In the genomic region with DNA sequence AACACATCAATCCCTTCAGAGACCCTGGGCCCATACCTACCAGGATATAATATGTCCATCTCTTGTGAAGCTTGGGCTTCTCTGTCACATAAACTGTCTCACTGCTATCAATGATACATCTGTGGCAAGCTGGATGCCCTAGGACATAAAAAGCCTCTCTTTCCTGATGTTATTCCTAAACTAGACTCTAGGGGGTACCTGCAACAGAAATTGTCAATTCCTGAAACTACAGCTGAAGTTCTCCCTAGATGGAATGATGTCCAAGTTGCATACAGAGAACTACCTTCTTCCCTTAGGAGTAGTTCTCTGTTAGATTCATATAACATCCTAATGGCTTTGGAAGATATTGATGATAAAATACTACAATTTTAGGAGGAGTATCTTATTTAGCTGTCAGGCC, we compare ENCODE assay signal across 11 cellular contexts. TPM values are rescaled to one million over a fixed set of nuclear protein-coding genes. Genes with fewer than 3 reads are reported as not detected.
DNase-seq lines count a peak whose midpoint lies in the region; ATAC-seq and TF ChIP-seq lines count a peak whose summit lies in the region.
"Had no signal": no experiment of that assay in that cellular context is flagged by ENCODE, and none has a peak within 500 bp of the region (broad histone marks: within the 10 kb centered on the region; RNA-seq: fewer than 3 reads in every experiment).

No MANE protein-coding gene starts in this region.

- H3K14ac ChIP-seq in mesenchymal stem cell (ENCODE audit: low read length in 2 of 2) = no peak overlapping the region

- H3K4me3 ChIP-seq in GM12864 (ENCODE audit: low read depth, low read length) (no peak overlapping the region), mesenchymal stem cell (ENCODE audit: insufficient read depth in 1 of 2, low read depth in 1 of 2, low read length in 2 of 2) (no peak overlapping the region)
- H3K4me3 ChIP-seq: SJCRH30, vagina had no signal

- H3K4me3 Mint-ChIP-seq in WTC11 = no peak overlapping the region

- no peak overlapping the region for H2AK5ac ChIP-seq in mesenchymal stem cell (ENCODE audit: low read length, severe bottlenecking)

- POLR2A ChIA-PET in WTC11 (lab: Charles Lee) = no interaction called here

- H3K9me3 Mint-ChIP-seq in WTC11 = no peaks in the 10 kb centered on the region

- H3K23ac ChIP-seq in mesenchymal stem cell (ENCODE audit: low read length in 2 of 2) = no peak overlapping the region

- no peak overlapping the region for H2BK120ac ChIP-seq in mesenchymal stem cell (ENCODE audit: low read depth, low read length)

- H3K27me3 Mint-ChIP-seq in WTC11 (ENCODE audit: low read depth) = no peaks in the 10 kb centered on the region; the same call in none of the 2 replicates

- no peaks in the 10 kb centered on the region for H3K9me3 ChIP-seq in mesenchymal stem cell (ENCODE audit: control insufficient read depth, low read length)
- H3K9me3 ChIP-seq: SJCRH30, vagina had no signal

- H3K4me1 ChIP-seq in mesenchymal stem cell (ENCODE audit: control insufficient read depth, insufficient read depth, low read depth, low read length) = no peaks in the 10 kb centered on the region
- H3K4me1 ChIP-seq: parathyroid adenoma, SJCRH30, vagina had no signal

- H3K4ac ChIP-seq in mesenchymal stem cell (ENCODE audit: low read depth in 1 of 2, low read length in 2 of 2) = no peak overlapping the region

- H3K18ac ChIP-seq in mesenchymal stem cell (ENCODE audit: low read depth in 1 of 2, low read length in 2 of 2) = no peak overlapping the region

- H2BK12ac ChIP-seq in mesenchymal stem cell (ENCODE audit: low read length in 2 of 2) = no peak overlapping the region

- CTCF ChIA-PET in WTC11 (lab: Charles Lee) = interaction anchor here (0.7 to 2.5 kb wide), 10 partner anchors 15 to 869 kb away, joined by 3 to 13 read pairs (median 3); partner anchors contain the start of gene CYB5R4

- H3K27ac ChIP-seq in mesenchymal stem cell (ENCODE audit: low read length, poor library complexity, severe bottlenecking) = no peak overlapping the region
- H3K27ac ChIP-seq: parathyroid adenoma, SJCRH30, vagina had no signal

- no peaks in the 10 kb centered on the region for H3K36me3 Mint-ChIP-seq in WTC11

- ATAC-seq in WTC11 (peak; percentile 78), HG02870 (IDR thresholded peaks at IDR 0.05; ENCODE audit: unreplicated experiment) (no peak)

- peaks cover 0 to 35% of the 10 kb centered on the region in 2 experiments for H3K36me3 ChIP-seq in mesenchymal stem cell (ENCODE audit: control insufficient read depth in 1 of 2, insufficient read depth in 2 of 2, low read depth in 1 of 2, low read length in 2 of 2)
- H3K36me3 ChIP-seq: vagina had no signal

- H3K27ac Mint-ChIP-seq in WTC11 = no peak overlapping the region

- H3K79me1 ChIP-seq in mesenchymal stem cell (replicated peaks; ENCODE audit: low read length, poor library complexity, severe bottlenecking) = no peaks in the 10 kb centered on the region

- no peaks in the 10 kb centered on the region for H3K4me1 Mint-ChIP-seq in WTC11

- DNase-seq in GM12864 (ENCODE audit: low read depth) (no peak), HT1080 (ENCODE audit: low read depth) (peak; percentile 39), WTC11 (ENCODE audit: low spot score) (no peak), mesenchymal stem cell (peak; percentile 23), NCI-H2029 treated with DMSO at 0.1 percent for 48 hours (lab: John Stamatoyannopoulos, UW) (no peak), SKM-1 (lab: John Stamatoyannopoulos, UW; ENCODE audit: unreplicated experiment) (no peak)
- no peak for DNase-seq in activated CD8-positive, alpha-beta memory T cell treated with anti-CD3 and anti-CD28 coated beads, Interleukin-2, amount 50 U/mL, for 48 hours

- no peak overlapping the region for H2BK15ac ChIP-seq in mesenchymal stem cell (ENCODE audit: low read depth, poor library complexity, severe bottlenecking)

- H3K27me3 ChIP-seq in mesenchymal stem cell (ENCODE audit: control insufficient read depth in 1 of 2, insufficient read depth in 1 of 2, low read length in 2 of 2) = no peaks in the 10 kb centered on the region
- H3K27me3 ChIP-seq: SJCRH30, vagina had no signal

- H2BK5ac ChIP-seq in mesenchymal stem cell (ENCODE audit: low read depth, low read length, poor library complexity, severe bottlenecking) = no peak overlapping the region

- no peak overlapping the region for H4K8ac ChIP-seq in mesenchymal stem cell (ENCODE audit: low read length)

- H2AFZ ChIP-seq in mesenchymal stem cell (ENCODE audit: low read depth, low read length) = no peak overlapping the region
- H2AFZ ChIP-seq: parathyroid adenoma had no signal

- H3K4me2 ChIP-seq in mesenchymal stem cell (ENCODE audit: low read length, poor library complexity, severe bottlenecking) = no peak overlapping the region

- H4K91ac ChIP-seq in mesenchymal stem cell (ENCODE audit: low read length) = no peak overlapping the region

- H3K9ac ChIP-seq in mesenchymal stem cell (ENCODE audit: low read length) = no peak overlapping the region
- H3K9ac ChIP-seq: parathyroid adenoma had no signal

- TF ChIP-seq CTCF in GM12864 (IDR thresholded peaks at IDR 0.05; ENCODE audit: low read depth, low read length, missing control alignments) (peak; percentile 50), WTC11 (IDR thresholded peaks at IDR 0.05) (peak; percentile 53)

TF ChIP-seq in WTC11, 78 proteins besides CTCF, POLR2A, EP300 and RAD21:
- TF ChIP-seq, protein P1, sequence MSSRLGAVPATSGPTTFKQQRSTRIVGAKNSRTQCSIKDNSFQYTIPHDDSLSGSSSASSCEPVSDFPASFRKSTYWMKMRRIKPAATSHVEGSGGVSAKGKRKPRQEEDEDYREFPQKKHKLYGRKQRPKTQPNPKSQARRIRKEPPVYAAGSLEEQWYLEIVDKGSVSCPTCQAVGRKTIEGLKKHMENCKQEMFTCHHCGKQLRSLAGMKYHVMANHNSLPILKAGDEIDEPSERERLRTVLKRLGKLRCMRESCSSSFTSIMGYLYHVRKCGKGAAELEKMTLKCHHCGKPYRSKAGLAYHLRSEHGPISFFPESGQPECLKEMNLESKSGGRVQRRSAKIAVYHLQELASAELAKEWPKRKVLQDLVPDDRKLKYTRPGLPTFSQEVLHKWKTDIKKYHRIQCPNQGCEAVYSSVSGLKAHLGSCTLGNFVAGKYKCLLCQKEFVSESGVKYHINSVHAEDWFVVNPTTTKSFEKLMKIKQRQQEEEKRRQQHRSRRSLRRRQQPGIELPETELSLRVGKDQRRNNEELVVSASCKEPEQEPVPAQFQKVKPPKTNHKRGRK (CRISPR knock-in tag; IDR thresholded peaks at IDR 0.05; ENCODE audit: borderline replicate concordance) = no peak
- no peak for TF ChIP-seq KAT7 (CRISPR knock-in tag; IDR thresholded peaks at IDR 0.05; ENCODE audit: borderline replicate concordance)
- TF ChIP-seq E2F1 (CRISPR knock-in tag; IDR thresholded peaks at IDR 0.05) = no peak
- TF ChIP-seq AFF4 (CRISPR knock-in tag; IDR thresholded peaks at IDR 0.05; ENCODE audit: borderline replicate concordance) = no peak
- no peak for TF ChIP-seq IRF2 (CRISPR knock-in tag; IDR thresholded peaks at IDR 0.05; ENCODE audit: borderline replicate concordance, low read depth)

RNA-seq across cellular contexts. Expression of gene TBX18, which starts 35.8 kb away (rescaled TPM):
- total RNA-seq in HT1080 (2014; rRNA removed; shearing (Covaris generic)) = 5.1 and 5.9 TPM in 2 replicates
- polyA plus RNA-seq in HT1080 (2015; cell fraction: cytosol; rRNA removed) = 4.5 and 4.7 TPM in 2 replicates
- polyA plus RNA-seq in HT1080 (2015; cell fraction: nucleus; rRNA removed) = 10.8 and 15.8 TPM in 2 replicates
- total RNA-seq in WTC11 (2021) = 0.15 TPM in 1 of 3 replicates, not detected in the others
- polyA plus RNA-seq in mesenchymal stem cell (2013, experiment 1 of 2) = 5.7 TPM
- polyA plus RNA-seq in mesenchymal stem cell (2013, experiment 2 of 2) = 5.4 TPM

Comparison
In these comparisons a context has a peak if more than half of its experiments do, and no peak if none do; other contexts are left out.
1. DNase-seq: peak in HT1080 (single experiment) and mesenchymal stem cell (single experiment); none in GM12864 (single experiment), WTC11 (single experiment), NCI-H2029 treated with DMSO at 0.1 percent for 48 hours (single experiment), activated CD8-positive, alpha-beta memory T cell treated with anti-CD3 and anti-CD28 coated beads, Interleukin-2, amount 50 U/mL, for 48 hours (single experiment) and SKM-1 (single experiment).